In genomic region chr11:33838234-33838633, GRCh38 we compare ENCODE assay signal across 1 cellular context. TPM values are rescaled to one million over a fixed set of nuclear protein-coding genes. Genes with fewer than 3 reads are reported as not detected.
"Had no signal": no experiment of that assay in that cellular context is flagged by ENCODE, and none has a peak within 500 bp of the region (broad histone marks: within the 10 kb centered on the region; RNA-seq: fewer than 3 reads in every experiment).

No MANE protein-coding gene starts in this region.

RNA-seq across cellular contexts. Expression of gene LMO2, which starts 53.6 kb away (rescaled TPM):
- total RNA-seq: G401 had no signal
